Comparison of ENCODE assay signal across 1 cellular context in the genomic region with DNA sequence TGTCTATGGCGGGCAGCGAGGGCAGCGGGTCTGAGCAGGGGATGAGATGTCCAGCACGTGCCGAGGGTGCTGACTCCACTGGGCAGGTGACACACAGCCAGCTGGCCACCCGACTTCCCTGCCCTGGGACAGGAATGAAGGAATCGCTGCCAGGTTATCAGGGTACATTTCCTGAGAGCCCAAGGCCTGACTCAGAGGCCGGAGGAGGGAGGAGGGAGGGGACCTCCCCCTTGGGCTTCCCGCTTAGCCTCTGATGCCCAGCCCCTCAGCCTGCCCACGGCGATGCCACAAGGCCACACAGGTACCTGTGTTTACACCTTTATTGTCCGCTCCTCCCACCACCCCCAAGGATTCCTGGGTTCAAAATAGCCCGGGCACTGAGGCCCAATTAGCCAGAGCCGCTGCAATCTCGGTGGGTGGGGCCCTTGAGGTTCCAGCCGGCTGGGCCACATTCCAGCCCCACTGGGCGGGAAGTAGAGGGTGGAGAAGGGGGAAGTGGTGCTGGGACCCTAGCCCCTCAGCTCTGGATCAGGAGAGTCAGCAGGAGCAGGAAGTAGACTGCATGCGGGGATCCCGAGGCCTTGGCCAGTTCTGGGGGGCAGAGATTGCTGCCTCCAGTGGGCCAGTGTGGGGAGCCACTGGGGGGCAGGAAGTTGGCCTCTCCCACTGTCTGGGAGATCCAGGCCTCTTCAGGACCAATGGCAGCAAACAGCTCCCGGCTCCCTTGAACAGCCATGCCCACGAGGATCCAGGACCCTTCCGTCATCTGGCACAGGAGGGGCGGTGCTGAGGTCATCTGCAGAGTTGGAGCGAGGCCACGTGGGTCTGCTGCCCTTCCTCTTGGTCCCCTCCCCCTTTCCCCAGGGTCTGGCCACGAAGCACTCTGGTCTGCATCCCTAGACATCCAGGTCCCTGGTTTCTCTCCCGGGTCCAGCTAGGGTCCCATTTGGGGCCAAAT.
TF ChIP-seq lines count a peak whose summit lies in the region.

No MANE protein-coding gene starts in this region.

TF ChIP-seq in HepG2, 621 proteins besides CTCF, POLR2A, EP300 and RAD21 (continued from another document and continues in another):
- TF ChIP-seq, protein P1, sequence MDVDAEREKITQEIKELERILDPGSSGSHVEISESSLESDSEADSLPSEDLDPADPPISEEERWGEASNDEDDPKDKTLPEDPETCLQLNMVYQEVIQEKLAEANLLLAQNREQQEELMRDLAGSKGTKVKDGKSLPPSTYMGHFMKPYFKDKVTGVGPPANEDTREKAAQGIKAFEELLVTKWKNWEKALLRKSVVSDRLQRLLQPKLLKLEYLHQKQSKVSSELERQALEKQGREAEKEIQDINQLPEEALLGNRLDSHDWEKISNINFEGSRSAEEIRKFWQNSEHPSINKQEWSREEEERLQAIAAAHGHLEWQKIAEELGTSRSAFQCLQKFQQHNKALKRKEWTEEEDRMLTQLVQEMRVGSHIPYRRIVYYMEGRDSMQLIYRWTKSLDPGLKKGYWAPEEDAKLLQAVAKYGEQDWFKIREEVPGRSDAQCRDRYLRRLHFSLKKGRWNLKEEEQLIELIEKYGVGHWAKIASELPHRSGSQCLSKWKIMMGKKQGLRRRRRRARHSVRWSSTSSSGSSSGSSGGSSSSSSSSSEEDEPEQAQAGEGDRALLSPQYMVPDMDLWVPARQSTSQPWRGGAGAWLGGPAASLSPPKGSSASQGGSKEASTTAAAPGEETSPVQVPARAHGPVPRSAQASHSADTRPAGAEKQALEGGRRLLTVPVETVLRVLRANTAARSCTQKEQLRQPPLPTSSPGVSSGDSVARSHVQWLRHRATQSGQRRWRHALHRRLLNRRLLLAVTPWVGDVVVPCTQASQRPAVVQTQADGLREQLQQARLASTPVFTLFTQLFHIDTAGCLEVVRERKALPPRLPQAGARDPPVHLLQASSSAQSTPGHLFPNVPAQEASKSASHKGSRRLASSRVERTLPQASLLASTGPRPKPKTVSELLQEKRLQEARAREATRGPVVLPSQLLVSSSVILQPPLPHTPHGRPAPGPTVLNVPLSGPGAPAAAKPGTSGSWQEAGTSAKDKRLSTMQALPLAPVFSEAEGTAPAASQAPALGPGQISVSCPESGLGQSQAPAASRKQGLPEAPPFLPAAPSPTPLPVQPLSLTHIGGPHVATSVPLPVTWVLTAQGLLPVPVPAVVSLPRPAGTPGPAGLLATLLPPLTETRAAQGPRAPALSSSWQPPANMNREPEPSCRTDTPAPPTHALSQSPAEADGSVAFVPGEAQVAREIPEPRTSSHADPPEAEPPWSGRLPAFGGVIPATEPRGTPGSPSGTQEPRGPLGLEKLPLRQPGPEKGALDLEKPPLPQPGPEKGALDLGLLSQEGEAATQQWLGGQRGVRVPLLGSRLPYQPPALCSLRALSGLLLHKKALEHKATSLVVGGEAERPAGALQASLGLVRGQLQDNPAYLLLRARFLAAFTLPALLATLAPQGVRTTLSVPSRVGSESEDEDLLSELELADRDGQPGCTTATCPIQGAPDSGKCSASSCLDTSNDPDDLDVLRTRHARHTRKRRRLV (CRISPR knock-in tag; IDR thresholded peaks at IDR 0.05), result no peak
- TF ChIP-seq ONECUT2 (CRISPR knock-in tag; IDR thresholded peaks at IDR 0.05) (no peak), MBD4 (IDR thresholded peaks at IDR 0.05; ENCODE audit: borderline replicate concordance, low read length) (no peak), AGO2 (optimal IDR thresholded peaks at IDR 0.05; ENCODE audit: low read depth, low read length) (no peak), ZNF317 (CRISPR knock-in tag; IDR thresholded peaks at IDR 0.05) (peak; percentile 66; the same call in 1 of the 2 replicates), ATF7 (IDR thresholded peaks at IDR 0.05) (no peak), ATF7 (CRISPR knock-in tag; IDR thresholded peaks at IDR 0.05) (no peak), ZNF468 (CRISPR knock-in tag; IDR thresholded peaks at IDR 0.05) (no peak), PHF5A (CRISPR knock-in tag; IDR thresholded peaks at IDR 0.05; ENCODE audit: low read depth, unreplicated experiment) (no peak), RXRB (CRISPR knock-in tag; IDR thresholded peaks at IDR 0.05; ENCODE audit: borderline replicate concordance) (no peak), ZFP90 (CRISPR knock-in tag; IDR thresholded peaks at IDR 0.05; ENCODE audit: borderline replicate concordance) (no peak; the same call in 1 of the 2 replicates), XRCC5 (optimal IDR thresholded peaks at IDR 0.05; ENCODE audit: low read length) (no peak), SMYD3 (CRISPR knock-in tag; IDR thresholded peaks at IDR 0.05) (no peak), XBP1 (CRISPR knock-in tag; IDR thresholded peaks at IDR 0.05) (no peak), BRCA1 (CRISPR knock-in tag; IDR thresholded peaks at IDR 0.05) (no peak), MLLT10 (CRISPR knock-in tag; IDR thresholded peaks at IDR 0.05) (no peak), ASH2L (IDR thresholded peaks at IDR 0.05; ENCODE audit: insufficient read length, low read depth, low read length) (no peak), STAG1 (CRISPR knock-in tag; IDR thresholded peaks at IDR 0.05) (no peak), ZNF230 (CRISPR knock-in tag; IDR thresholded peaks at IDR 0.05) (no peak), SMAD1 (CRISPR knock-in tag; IDR thresholded peaks at IDR 0.05; ENCODE audit: borderline replicate concordance, low read depth) (0 out of 2 replicates have a peak, but pooled peaks have one; percentile 73), NFE2 (CRISPR knock-in tag; IDR thresholded peaks at IDR 0.05) (no peak), PITX1 (CRISPR knock-in tag; IDR thresholded peaks at IDR 0.05) (0 out of 2 replicates have a peak, but pooled peaks have one; percentile 43), SP4 (CRISPR knock-in tag; IDR thresholded peaks at IDR 0.05) (no peak), KDM2A (CRISPR knock-in tag; IDR thresholded peaks at IDR 0.05; ENCODE audit: borderline replicate concordance, low read depth) (no peak; the same call in 1 of the 2 replicates), MEIS1 (CRISPR knock-in tag; IDR thresholded peaks at IDR 0.05; ENCODE audit: borderline replicate concordance) (no peak; the same call in 1 of the 2 replicates), PRMT3 (CRISPR knock-in tag; IDR thresholded peaks at IDR 0.05; ENCODE audit: borderline replicate concordance, low read depth) (no peak), ZNF17 (CRISPR knock-in tag; IDR thresholded peaks at IDR 0.05) (no peak), GABPA (IDR thresholded peaks at IDR 0.05; ENCODE audit: low read depth, low read length) (peak; percentile 33; the same call in 1 of the 2 replicates), GABPA (CRISPR knock-in tag; IDR thresholded peaks at IDR 0.05; ENCODE audit: low read depth) (0 out of 2 replicates have a peak, but pooled peaks have one; percentile 11), HNRNPH1 (optimal IDR thresholded peaks at IDR 0.05; ENCODE audit: low read depth, low read length) (no peak), KLF15 (CRISPR knock-in tag; IDR thresholded peaks at IDR 0.05; ENCODE audit: borderline replicate concordance) (no peak), HOXA9 (CRISPR knock-in tag; IDR thresholded peaks at IDR 0.05; ENCODE audit: borderline replicate concordance) (no peak), ZNF205 (CRISPR knock-in tag; IDR thresholded peaks at IDR 0.05) (no peak), MED1 (CRISPR knock-in tag; IDR thresholded peaks at IDR 0.05) (no peak; the same call in 1 of the 2 replicates), TAF1 (CRISPR knock-in tag; IDR thresholded peaks at IDR 0.05) (no peak)
- TF ChIP-seq, protein P2, sequence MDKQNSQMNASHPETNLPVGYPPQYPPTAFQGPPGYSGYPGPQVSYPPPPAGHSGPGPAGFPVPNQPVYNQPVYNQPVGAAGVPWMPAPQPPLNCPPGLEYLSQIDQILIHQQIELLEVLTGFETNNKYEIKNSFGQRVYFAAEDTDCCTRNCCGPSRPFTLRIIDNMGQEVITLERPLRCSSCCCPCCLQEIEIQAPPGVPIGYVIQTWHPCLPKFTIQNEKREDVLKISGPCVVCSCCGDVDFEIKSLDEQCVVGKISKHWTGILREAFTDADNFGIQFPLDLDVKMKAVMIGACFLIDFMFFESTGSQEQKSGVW (CRISPR knock-in tag; IDR thresholded peaks at IDR 0.05; ENCODE audit: borderline replicate concordance), result no peak
- TF ChIP-seq, protein P3, sequence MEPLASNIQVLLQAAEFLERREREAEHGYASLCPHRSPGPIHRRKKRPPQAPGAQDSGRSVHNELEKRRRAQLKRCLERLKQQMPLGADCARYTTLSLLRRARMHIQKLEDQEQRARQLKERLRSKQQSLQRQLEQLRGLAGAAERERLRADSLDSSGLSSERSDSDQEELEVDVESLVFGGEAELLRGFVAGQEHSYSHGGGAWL (CRISPR knock-in tag; IDR thresholded peaks at IDR 0.05), result no peak; the same call in 1 of the 2 replicates
- TF ChIP-seq, protein P4, sequence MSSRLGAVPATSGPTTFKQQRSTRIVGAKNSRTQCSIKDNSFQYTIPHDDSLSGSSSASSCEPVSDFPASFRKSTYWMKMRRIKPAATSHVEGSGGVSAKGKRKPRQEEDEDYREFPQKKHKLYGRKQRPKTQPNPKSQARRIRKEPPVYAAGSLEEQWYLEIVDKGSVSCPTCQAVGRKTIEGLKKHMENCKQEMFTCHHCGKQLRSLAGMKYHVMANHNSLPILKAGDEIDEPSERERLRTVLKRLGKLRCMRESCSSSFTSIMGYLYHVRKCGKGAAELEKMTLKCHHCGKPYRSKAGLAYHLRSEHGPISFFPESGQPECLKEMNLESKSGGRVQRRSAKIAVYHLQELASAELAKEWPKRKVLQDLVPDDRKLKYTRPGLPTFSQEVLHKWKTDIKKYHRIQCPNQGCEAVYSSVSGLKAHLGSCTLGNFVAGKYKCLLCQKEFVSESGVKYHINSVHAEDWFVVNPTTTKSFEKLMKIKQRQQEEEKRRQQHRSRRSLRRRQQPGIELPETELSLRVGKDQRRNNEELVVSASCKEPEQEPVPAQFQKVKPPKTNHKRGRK (CRISPR knock-in tag; IDR thresholded peaks at IDR 0.05), result no peak
- TF ChIP-seq, protein P5, sequence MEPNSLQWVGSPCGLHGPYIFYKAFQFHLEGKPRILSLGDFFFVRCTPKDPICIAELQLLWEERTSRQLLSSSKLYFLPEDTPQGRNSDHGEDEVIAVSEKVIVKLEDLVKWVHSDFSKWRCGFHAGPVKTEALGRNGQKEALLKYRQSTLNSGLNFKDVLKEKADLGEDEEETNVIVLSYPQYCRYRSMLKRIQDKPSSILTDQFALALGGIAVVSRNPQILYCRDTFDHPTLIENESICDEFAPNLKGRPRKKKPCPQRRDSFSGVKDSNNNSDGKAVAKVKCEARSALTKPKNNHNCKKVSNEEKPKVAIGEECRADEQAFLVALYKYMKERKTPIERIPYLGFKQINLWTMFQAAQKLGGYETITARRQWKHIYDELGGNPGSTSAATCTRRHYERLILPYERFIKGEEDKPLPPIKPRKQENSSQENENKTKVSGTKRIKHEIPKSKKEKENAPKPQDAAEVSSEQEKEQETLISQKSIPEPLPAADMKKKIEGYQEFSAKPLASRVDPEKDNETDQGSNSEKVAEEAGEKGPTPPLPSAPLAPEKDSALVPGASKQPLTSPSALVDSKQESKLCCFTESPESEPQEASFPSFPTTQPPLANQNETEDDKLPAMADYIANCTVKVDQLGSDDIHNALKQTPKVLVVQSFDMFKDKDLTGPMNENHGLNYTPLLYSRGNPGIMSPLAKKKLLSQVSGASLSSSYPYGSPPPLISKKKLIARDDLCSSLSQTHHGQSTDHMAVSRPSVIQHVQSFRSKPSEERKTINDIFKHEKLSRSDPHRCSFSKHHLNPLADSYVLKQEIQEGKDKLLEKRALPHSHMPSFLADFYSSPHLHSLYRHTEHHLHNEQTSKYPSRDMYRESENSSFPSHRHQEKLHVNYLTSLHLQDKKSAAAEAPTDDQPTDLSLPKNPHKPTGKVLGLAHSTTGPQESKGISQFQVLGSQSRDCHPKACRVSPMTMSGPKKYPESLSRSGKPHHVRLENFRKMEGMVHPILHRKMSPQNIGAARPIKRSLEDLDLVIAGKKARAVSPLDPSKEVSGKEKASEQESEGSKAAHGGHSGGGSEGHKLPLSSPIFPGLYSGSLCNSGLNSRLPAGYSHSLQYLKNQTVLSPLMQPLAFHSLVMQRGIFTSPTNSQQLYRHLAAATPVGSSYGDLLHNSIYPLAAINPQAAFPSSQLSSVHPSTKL (CRISPR knock-in tag; IDR thresholded peaks at IDR 0.05), result 0 out of 2 replicates have a peak, but pooled peaks have one; percentile 18
- TF ChIP-seq, protein P6, sequence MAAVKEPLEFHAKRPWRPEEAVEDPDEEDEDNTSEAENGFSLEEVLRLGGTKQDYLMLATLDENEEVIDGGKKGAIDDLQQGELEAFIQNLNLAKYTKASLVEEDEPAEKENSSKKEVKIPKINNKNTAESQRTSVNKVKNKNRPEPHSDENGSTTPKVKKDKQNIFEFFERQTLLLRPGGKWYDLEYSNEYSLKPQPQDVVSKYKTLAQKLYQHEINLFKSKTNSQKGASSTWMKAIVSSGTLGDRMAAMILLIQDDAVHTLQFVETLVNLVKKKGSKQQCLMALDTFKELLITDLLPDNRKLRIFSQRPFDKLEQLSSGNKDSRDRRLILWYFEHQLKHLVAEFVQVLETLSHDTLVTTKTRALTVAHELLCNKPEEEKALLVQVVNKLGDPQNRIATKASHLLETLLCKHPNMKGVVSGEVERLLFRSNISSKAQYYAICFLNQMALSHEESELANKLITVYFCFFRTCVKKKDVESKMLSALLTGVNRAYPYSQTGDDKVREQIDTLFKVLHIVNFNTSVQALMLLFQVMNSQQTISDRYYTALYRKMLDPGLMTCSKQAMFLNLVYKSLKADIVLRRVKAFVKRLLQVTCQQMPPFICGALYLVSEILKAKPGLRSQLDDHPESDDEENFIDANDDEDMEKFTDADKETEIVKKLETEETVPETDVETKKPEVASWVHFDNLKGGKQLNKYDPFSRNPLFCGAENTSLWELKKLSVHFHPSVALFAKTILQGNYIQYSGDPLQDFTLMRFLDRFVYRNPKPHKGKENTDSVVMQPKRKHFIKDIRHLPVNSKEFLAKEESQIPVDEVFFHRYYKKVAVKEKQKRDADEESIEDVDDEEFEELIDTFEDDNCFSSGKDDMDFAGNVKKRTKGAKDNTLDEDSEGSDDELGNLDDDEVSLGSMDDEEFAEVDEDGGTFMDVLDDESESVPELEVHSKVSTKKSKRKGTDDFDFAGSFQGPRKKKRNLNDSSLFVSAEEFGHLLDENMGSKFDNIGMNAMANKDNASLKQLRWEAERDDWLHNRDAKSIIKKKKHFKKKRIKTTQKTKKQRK (IDR thresholded peaks at IDR 0.05; ENCODE audit: low read length), result no peak
- TF ChIP-seq, protein P7, sequence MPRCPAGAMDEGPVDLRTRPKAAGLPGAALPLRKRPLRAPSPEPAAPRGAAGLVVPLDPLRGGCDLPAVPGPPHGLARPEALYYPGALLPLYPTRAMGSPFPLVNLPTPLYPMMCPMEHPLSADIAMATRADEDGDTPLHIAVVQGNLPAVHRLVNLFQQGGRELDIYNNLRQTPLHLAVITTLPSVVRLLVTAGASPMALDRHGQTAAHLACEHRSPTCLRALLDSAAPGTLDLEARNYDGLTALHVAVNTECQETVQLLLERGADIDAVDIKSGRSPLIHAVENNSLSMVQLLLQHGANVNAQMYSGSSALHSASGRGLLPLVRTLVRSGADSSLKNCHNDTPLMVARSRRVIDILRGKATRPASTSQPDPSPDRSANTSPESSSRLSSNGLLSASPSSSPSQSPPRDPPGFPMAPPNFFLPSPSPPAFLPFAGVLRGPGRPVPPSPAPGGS (CRISPR knock-in tag; IDR thresholded peaks at IDR 0.05), result peak; percentile 62
